In the genomic region with DNA sequence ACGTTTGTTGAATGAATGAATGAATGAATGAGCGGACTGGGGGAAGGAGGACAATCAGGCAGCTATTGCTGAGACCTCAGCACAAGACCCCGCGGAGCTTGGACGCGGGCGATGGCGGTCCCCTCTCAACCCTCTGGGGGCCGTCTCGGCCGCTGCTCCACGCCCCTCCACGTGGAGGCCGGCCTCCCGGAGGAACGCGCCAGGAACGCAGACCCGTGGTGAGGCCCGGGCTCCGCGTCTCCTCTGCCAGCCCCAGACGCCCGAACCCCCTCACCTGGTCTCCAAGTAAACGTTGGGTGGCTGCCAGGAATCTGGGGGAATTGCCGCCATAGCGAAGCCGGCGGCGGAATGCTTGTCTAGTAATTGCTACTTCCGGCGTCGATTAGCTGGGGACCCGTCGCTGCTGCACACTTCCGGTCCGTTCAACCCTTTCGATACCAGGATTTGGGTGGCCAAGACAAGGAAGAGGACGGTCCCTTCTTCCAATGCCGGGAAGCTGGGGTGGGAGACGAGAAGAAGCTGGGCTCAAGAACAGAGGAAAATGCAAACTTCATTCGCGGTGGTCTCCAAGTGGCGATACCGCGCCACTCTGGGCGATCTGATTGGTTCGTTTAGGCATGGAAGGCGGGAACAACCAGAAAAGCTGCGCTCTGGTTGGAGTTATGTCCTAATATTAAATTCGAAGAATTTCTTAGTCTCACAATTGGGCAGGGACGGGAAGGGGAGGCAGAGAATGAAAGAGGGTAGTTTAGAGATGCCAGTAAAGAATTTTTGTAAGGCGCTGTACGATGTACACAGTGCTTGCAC, we compare ENCODE assay signal across 8 cellular contexts. TPM values are rescaled to one million over a fixed set of nuclear protein-coding genes. Genes with fewer than 3 reads are reported as not detected.
DNase-seq lines count a peak whose midpoint lies in the region; ATAC-seq and TF ChIP-seq lines count a peak whose summit lies in the region.

A gene (minus strand): TSS at position 361 of the 807 bp plus-strand sequence. CDS start 31 bp downstream, at position 330.

- CTCF ChIA-PET in A673 (lab: Charles Lee) (interaction anchor here (0.6 to 3.0 kb wide), 4 partner anchors 11 to 274 kb away, joined by 5 to 12 read pairs (median 6); a partner anchor contains a TSS), WTC11 (lab: Charles Lee) (interaction anchor here (0.9 to 6.4 kb wide), 23 partner anchors 10 to 336 kb away, joined by 3 to 70 read pairs (median 7); a partner anchor contains a TSS)

- H3K36me3 ChIP-seq in A673 (ENCODE audit: insufficient read depth, low read length, poor library complexity, severe bottlenecking) = peaks cover 12% of the 10 kb centered on the region

- H3K4me3 ChIP-seq in A673 (ENCODE audit: low read depth, low read length, poor library complexity, severe bottlenecking) (peak within 1 kb of the TSS; percentile 75), cardiac fibroblast (replicated peaks in 1 of 2; ENCODE audit: low read depth in 2 of 2, low read length in 2 of 2) (peak within 1 kb of the TSS; percentile 83 to 93)

- H3K27me3 Mint-ChIP-seq in WTC11 (ENCODE audit: low read depth) (peaks cover 17% of the 10 kb centered on the region), immature natural killer cell (ENCODE audit: low read depth in 3 of 3) (peaks cover 0 to 6% (median 5%) of the 10 kb centered on the region in 3 donors)

- BruUV-seq in A673 (replicated peaks; lab: Mats Ljungman, UMichigan) = no TSS peak

- no peaks in the 10 kb centered on the region for H3K27me3 ChIP-seq in A673 (replicated peaks; ENCODE audit: insufficient read depth, low read depth, low read length, poor library complexity)

- no peaks in the 10 kb centered on the region for H3K9me3 ChIP-seq in A673 (ENCODE audit: low read depth, low read length, poor library complexity, severe bottlenecking)

- POLR2A ChIA-PET in A673 (lab: Charles Lee; ENCODE audit: low non-redundant PET) (interaction anchor here (0.7 to 0.8 kb wide), 2 partner anchors 160 to 377 kb away, joined by 3 to 4 read pairs; no protein-coding TSS in a partner anchor), WTC11 (lab: Charles Lee) (interaction anchor here (0.6 to 2.3 kb wide), 4 partner anchors 10 to 434 kb away, joined by 4 to 8 read pairs (median 4); a partner anchor contains a TSS)

- intact Hi-C loops in A673 (cut with micrococcal nuclease; ENCODE audit: unreplicated experiment) = loop anchor here (1.0 kb wide), 1 partner anchor 11 kb away; a partner anchor contains a TSS

- H3K9me3 Mint-ChIP-seq in WTC11 = peaks cover 6% of the 10 kb centered on the region
- H3K9me3 Mint-ChIP-seq in immature natural killer cell = no peaks in the 10 kb centered on the region

- H3K4me1 Mint-ChIP-seq in WTC11 (peaks cover 19% of the 10 kb centered on the region), immature natural killer cell (peaks cover 28 to 31% of the 10 kb centered on the region in 2 donors)

- ATAC-seq in GM18868 (IDR thresholded peaks at IDR 0.05; ENCODE audit: unreplicated experiment) = peak; percentile 81
- ATAC-seq in HG03108 (IDR thresholded peaks at IDR 0.05; ENCODE audit: unreplicated experiment) = peak; percentile 70
- ATAC-seq in WTC11 = peak; percentile 87

- peak within 1 kb of the TSS; percentile 93 for H3K4me3 Mint-ChIP-seq in WTC11
- peak within 1 kb of the TSS; percentile 97 to 99 (median 99) for H3K4me3 Mint-ChIP-seq in immature natural killer cell

- peak within 1 kb of the TSS; percentile 100 for H3K27ac Mint-ChIP-seq in WTC11
- peak within 1 kb of the TSS; percentile 94 to 99 (median 98) for H3K27ac Mint-ChIP-seq in immature natural killer cell

- TF ChIP-seq CTCF in A673 (conservative IDR thresholded peaks at IDR 0.05; ENCODE audit: low read depth, low read length) (no peak), WTC11 (IDR thresholded peaks at IDR 0.05) (no peak), cardiac fibroblast (IDR thresholded peaks at IDR 0.05; ENCODE audit: low read depth, low read length) (no peak)

- peaks cover 16% of the 10 kb centered on the region for H3K36me3 Mint-ChIP-seq in WTC11
- H3K36me3 Mint-ChIP-seq in immature natural killer cell = peaks cover 0 to 6% (median 6%) of the 10 kb centered on the region in 3 donors

- DNase-seq in A673 (ENCODE audit: low spot score) (peak; percentile 96), NCI-H2227 (lab: John Stamatoyannopoulos, UW; ENCODE audit: unreplicated experiment) (peak; percentile 97), WTC11 (ENCODE audit: low spot score) (peak; percentile 74), cardiac fibroblast (ENCODE audit: low read depth in 2 of 2) (peak; percentile 92 to 96), immature natural killer cell (peak; percentile 86 to 90 (median 89)), smooth muscle cell of the brain vasculature (ENCODE audit: low read depth, low spot score) (peak; percentile 88)

- H3K27ac ChIP-seq in A673 (ENCODE audit: low read depth, low read length, poor library complexity, severe bottlenecking) = peak within 1 kb of the TSS; percentile 97

- H3K4me1 ChIP-seq in A673 (ENCODE audit: insufficient read depth, low read length, poor library complexity, severe bottlenecking) = peaks cover 14% of the 10 kb centered on the region

TF ChIP-seq in WTC11, 78 proteins besides CTCF, POLR2A, EP300 and RAD21 (continues in another document):
- TF ChIP-seq, protein P1, sequence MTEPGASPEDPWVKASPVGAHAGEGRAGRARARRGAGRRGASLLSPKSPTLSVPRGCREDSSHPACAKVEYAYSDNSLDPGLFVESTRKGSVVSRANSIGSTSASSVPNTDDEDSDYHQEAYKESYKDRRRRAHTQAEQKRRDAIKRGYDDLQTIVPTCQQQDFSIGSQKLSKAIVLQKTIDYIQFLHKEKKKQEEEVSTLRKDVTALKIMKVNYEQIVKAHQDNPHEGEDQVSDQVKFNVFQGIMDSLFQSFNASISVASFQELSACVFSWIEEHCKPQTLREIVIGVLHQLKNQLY (CRISPR knock-in tag; IDR thresholded peaks at IDR 0.05) = no peak
- TF ChIP-seq ELF4 (CRISPR knock-in tag; IDR thresholded peaks at IDR 0.05; ENCODE audit: low read depth) = no peak
- 0 out of 2 replicates have a peak, but pooled peaks have one; percentile 33 for TF ChIP-seq ZNF416 (CRISPR knock-in tag; IDR thresholded peaks at IDR 0.05)
- TF ChIP-seq GABPB1 (CRISPR knock-in tag; IDR thresholded peaks at IDR 0.05) = peak; percentile 81
- TF ChIP-seq, protein P2, sequence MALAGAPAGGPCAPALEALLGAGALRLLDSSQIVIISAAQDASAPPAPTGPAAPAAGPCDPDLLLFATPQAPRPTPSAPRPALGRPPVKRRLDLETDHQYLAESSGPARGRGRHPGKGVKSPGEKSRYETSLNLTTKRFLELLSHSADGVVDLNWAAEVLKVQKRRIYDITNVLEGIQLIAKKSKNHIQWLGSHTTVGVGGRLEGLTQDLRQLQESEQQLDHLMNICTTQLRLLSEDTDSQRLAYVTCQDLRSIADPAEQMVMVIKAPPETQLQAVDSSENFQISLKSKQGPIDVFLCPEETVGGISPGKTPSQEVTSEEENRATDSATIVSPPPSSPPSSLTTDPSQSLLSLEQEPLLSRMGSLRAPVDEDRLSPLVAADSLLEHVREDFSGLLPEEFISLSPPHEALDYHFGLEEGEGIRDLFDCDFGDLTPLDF (CRISPR knock-in tag; IDR thresholded peaks at IDR 0.05) = peak; percentile 59; the same call in 1 of the 2 replicates
- no peak for TF ChIP-seq RELA (CRISPR knock-in tag; IDR thresholded peaks at IDR 0.05; ENCODE audit: borderline replicate concordance)
- TF ChIP-seq, protein P3, sequence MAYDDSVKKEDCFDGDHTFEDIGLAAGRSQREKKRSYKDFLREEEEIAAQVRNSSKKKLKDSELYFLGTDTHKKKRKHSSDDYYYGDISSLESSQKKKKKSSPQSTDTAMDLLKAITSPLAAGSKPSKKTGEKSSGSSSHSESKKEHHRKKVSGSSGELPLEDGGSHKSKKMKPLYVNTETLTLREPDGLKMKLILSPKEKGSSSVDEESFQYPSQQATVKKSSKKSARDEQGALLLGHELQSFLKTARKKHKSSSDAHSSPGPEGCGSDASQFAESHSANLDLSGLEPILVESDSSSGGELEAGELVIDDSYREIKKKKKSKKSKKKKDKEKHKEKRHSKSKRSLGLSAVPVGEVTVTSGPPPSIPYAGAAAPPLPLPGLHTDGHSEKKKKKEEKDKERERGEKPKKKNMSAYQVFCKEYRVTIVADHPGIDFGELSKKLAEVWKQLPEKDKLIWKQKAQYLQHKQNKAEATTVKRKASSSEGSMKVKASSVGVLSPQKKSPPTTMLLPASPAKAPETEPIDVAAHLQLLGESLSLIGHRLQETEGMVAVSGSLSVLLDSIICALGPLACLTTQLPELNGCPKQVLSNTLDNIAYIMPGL (CRISPR knock-in tag; IDR thresholded peaks at IDR 0.05) = peak; percentile 89
- TF ChIP-seq SMAD4 (CRISPR knock-in tag; IDR thresholded peaks at IDR 0.05) = 0 out of 2 replicates have a peak, but pooled peaks have one; percentile 44
- no peak for TF ChIP-seq PRRX2 (CRISPR knock-in tag; IDR thresholded peaks at IDR 0.05)
- no peak for TF ChIP-seq MXD4 (CRISPR knock-in tag; IDR thresholded peaks at IDR 0.05; ENCODE audit: borderline replicate concordance)
- TF ChIP-seq HMGA2 (CRISPR knock-in tag; IDR thresholded peaks at IDR 0.05) = no peak
- peak; percentile 79; the same call in 1 of the 2 replicates for TF ChIP-seq FOXP1 (CRISPR knock-in tag; IDR thresholded peaks at IDR 0.05; ENCODE audit: borderline replicate concordance)
- TF ChIP-seq CREB1 (CRISPR knock-in tag; IDR thresholded peaks at IDR 0.05) = 0 out of 2 replicates have a peak, but pooled peaks have one; percentile 27
- TF ChIP-seq IRF2 (CRISPR knock-in tag; IDR thresholded peaks at IDR 0.05; ENCODE audit: borderline replicate concordance, low read depth) = no peak
- TF ChIP-seq, protein P4, sequence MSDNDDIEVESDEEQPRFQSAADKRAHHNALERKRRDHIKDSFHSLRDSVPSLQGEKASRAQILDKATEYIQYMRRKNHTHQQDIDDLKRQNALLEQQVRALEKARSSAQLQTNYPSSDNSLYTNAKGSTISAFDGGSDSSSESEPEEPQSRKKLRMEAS (CRISPR knock-in tag; IDR thresholded peaks at IDR 0.05) = peak; percentile 93
- no peak for TF ChIP-seq JAZF1 (CRISPR knock-in tag; IDR thresholded peaks at IDR 0.05)
- TF ChIP-seq ZNF396 (CRISPR knock-in tag; IDR thresholded peaks at IDR 0.05; ENCODE audit: borderline replicate concordance) = no peak
- TF ChIP-seq, protein P5, sequence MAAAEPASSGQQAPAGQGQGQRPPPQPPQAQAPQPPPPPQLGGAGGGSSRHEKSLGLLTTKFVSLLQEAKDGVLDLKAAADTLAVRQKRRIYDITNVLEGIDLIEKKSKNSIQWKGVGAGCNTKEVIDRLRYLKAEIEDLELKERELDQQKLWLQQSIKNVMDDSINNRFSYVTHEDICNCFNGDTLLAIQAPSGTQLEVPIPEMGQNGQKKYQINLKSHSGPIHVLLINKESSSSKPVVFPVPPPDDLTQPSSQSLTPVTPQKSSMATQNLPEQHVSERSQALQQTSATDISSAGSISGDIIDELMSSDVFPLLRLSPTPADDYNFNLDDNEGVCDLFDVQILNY (CRISPR knock-in tag; IDR thresholded peaks at IDR 0.05) = 0 out of 2 replicates have a peak, but pooled peaks have one; percentile 56
- no peak for TF ChIP-seq FOXJ3 (CRISPR knock-in tag; IDR thresholded peaks at IDR 0.05; ENCODE audit: borderline replicate concordance)

RNA-seq across cellular contexts. Expression of the gene that starts here (rescaled TPM):
- total RNA-seq in A673 (2021) (67.7 and 72.0 TPM in 2 replicates), WTC11 (2021) (64.2 to 69.8 TPM (median 66.6 TPM) in 3 replicates)
- polyA plus RNA-seq in immature natural killer cell = 10 to 100 TPM; 10.8 to 18.1 (median 15.1) TPM

Comparison
In these comparisons a context has a peak if more than half of its experiments do, and no peak if none do; other contexts are left out.
1. Peak in every context shown above with its lines: DNase-seq, ATAC-seq, H3K4me3 ChIP-seq and H3K27ac ChIP-seq.